Comparison of ENCODE assay signal across 15 cellular contexts in the genomic region with DNA sequence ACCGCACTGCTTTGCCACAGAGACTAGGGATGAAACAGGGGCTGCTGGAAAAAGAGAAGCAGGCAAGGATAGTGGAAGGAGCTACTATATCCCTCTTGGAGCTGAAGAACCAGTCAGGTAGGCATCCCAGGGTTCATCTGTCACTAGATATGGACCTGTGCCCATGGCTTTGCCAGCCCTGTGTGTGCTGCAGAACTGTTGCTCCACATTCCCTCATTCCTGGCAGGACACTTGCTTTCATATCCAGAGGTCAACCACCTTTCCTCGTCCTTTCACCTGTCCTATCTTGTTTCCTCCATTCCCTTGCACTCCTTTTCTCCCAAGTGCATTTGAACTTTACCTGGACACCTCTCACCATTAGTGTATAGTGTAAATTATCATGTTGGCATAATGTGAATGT. TPM values are rescaled to one million over a fixed set of nuclear protein-coding genes. Genes with fewer than 3 reads are reported as not detected.
A peak's percentile ranks its signal among the peaks of the same experiment; 100 is the strongest.
DNase-seq lines count a peak whose midpoint lies in the region; ATAC-seq, FAIRE-seq and TF ChIP-seq lines count a peak whose summit lies in the region.
"Had no signal": no experiment of that assay in that cellular context is flagged by ENCODE, and none has a peak within 500 bp of the region (broad histone marks: within the 10 kb centered on the region; RNA-seq: fewer than 3 reads in every experiment).

No MANE protein-coding gene starts in this region.

- ATAC-seq in CD4-positive, alpha-beta T cell (ENCODE audit: poor library complexity), result no peak
- ATAC-seq: GM23338, SK-N-SH treated with all-trans-retinoic acid at 6 μM for 48 hours had no signal

- no peak overlapping the region for H3K4me3 ChIP-seq in Peyer's patch
- H3K4me3 ChIP-seq: colonic mucosa, GM23338 had no signal

- no peak for DNase-seq in CD4-positive, alpha-beta T cell
- DNase-seq in GM12892 (ENCODE audit: insufficient read length) (no peak), cerebellum (ENCODE audit: low spot score) (peak; percentile 36), neural crest cell (ENCODE audit: low read depth, low spot score) (no peak), Peyer's patch (no peak), superior temporal gyrus (ENCODE audit: extremely low spot score) (no peak), NCI-H82 treated with DMSO at 0.1 percent for 48 hours (lab: John Stamatoyannopoulos, UW; ENCODE audit: unreplicated experiment) (no peak)
- DNase-seq: activated CD4-positive, alpha-beta T cell treated with anti-CD3 and anti-CD28 coated beads for 48 hours; colonic mucosa; mammary epithelial cell; NCI-H1417 treated with DMSO at 0.1 percent for 48 hours; NCI-H345; posterior cingulate gyrus had no signal

- peaks cover 0 to 63% (median 11%) of the 10 kb centered on the region in 4 donors for H3K4me1 ChIP-seq in Peyer's patch

- POLR2A ChIA-PET in CD4-positive, alpha-beta T cell (lab: Charles Lee), result interaction anchor here (1.0 to 7.4 kb wide), 6 partner anchors 11 to 141 kb away, joined by 3 to 122 read pairs (median 34); partner anchors contain the start of gene SNRK

- CTCF ChIA-PET in CD4-positive, alpha-beta T cell (lab: Charles Lee), result interaction anchor here (1.5 kb wide), 1 partner anchor 29 kb away, joined by 4 read pairs; no protein-coding TSS in a partner anchor

- peak overlapping the region; percentile 86 for H3K4me3 Mint-ChIP-seq in CD4-positive, alpha-beta T cell
- no peak overlapping the region for H3K4me3 Mint-ChIP-seq in neural crest cell
- H3K4me3 Mint-ChIP-seq: GM23338 had no signal

- no peaks in the 10 kb centered on the region for H3K27me3 Mint-ChIP-seq in CD4-positive, alpha-beta T cell
- H3K27me3 Mint-ChIP-seq in neural crest cell (ENCODE audit: low read depth), result no peaks in the 10 kb centered on the region

- intact Hi-C loops in CD4-positive, alpha-beta T cell (cut with DNase I, micrococcal nuclease), result loop anchor here in 1 of 2 experiments (2.0 kb wide), 1 partner anchor 17 kb away; no protein-coding TSS in a partner anchor

- H3K36me3 Mint-ChIP-seq in CD4-positive, alpha-beta T cell (ENCODE audit: low read depth), result peaks cover 41% of the 10 kb centered on the region
- peaks cover 3% of the 10 kb centered on the region for H3K36me3 Mint-ChIP-seq in neural crest cell (ENCODE audit: low read depth)

- H3K27me3 ChIP-seq in CD4-positive, alpha-beta T cell (ENCODE audit: control insufficient read depth, insufficient read depth, low read length), result no peaks in the 10 kb centered on the region
- no peaks in the 10 kb centered on the region for H3K27me3 ChIP-seq in Peyer's patch
- H3K27me3 ChIP-seq: colonic mucosa had no signal

- no peaks in the 10 kb centered on the region for H3K9me3 Mint-ChIP-seq in CD4-positive, alpha-beta T cell
- H3K9me3 Mint-ChIP-seq in neural crest cell, result no peaks in the 10 kb centered on the region
- H3K9me3 Mint-ChIP-seq: GM23338 had no signal

- FAIRE-seq in GM12892 (lab: Jason Lieb, UNC), result peak; percentile 67

- peaks cover 86% of the 10 kb centered on the region for H3K4me1 Mint-ChIP-seq in CD4-positive, alpha-beta T cell (ENCODE audit: low read depth)
- H3K4me1 Mint-ChIP-seq in neural crest cell, result peaks cover 8% of the 10 kb centered on the region

- peak overlapping the region; percentile 61 for H3K27ac ChIP-seq in CD4-positive, alpha-beta T cell (ENCODE audit: low read depth, low read length)
- no peak overlapping the region for H3K27ac ChIP-seq in Peyer's patch
- H3K27ac ChIP-seq: colonic mucosa had no signal

- TF ChIP-seq POLR2A in GM12892 (IDR thresholded peaks at IDR 0.05; ENCODE audit: low read depth, low read length), result no peak
- no peak for TF ChIP-seq POLR2A in Peyer's patch (IDR thresholded peaks at IDR 0.05)

- peaks cover 0 to 4% (median 0%) of the 10 kb centered on the region in 3 donors for H3K36me3 ChIP-seq in Peyer's patch
- H3K36me3 ChIP-seq: colonic mucosa had no signal

- H3K27ac Mint-ChIP-seq in CD4-positive, alpha-beta T cell, result peak overlapping the region; percentile 91
- H3K27ac Mint-ChIP-seq in neural crest cell (ENCODE audit: unreplicated experiment), result peak overlapping the region; percentile 65

- no peak for TF ChIP-seq CTCF in CD4-positive, alpha-beta T cell (IDR thresholded peaks at IDR 0.05)
- no peak for TF ChIP-seq CTCF in neural crest cell (conservative IDR thresholded peaks at IDR 0.05)
- no peak for TF ChIP-seq CTCF in Peyer's patch (IDR thresholded peaks at IDR 0.05)

- no peaks in the 10 kb centered on the region for H3K9me3 ChIP-seq in CD4-positive, alpha-beta T cell (ENCODE audit: control insufficient read depth, low read length)
- no peaks in the 10 kb centered on the region for H3K9me3 ChIP-seq in Peyer's patch
- H3K9me3 ChIP-seq: colonic mucosa had no signal

RNA-seq across cellular contexts. Expression of gene SNRK, which starts 12.0 kb away (rescaled TPM):
- 100 to 1,000 TPM; 215 to 217 TPM for total RNA-seq in CD4-positive, alpha-beta T cell
- 7.3 TPM for polyA plus RNA-seq in GM12892 (2012; ENCODE audit: missing spikeins)
- total RNA-seq in cerebellum (60.6 TPM), neural crest cell (18.2 and 21.4 TPM in 2 replicates), Peyer's patch (10 to 100 TPM; 48.7 to 69.4 (median 56.7) TPM)
